In genomic region chr3:113751145-113751544, GRCh38 we compare ENCODE assay signal across 19 cellular contexts.
"Had no signal": no experiment of that assay in that cellular context is flagged by ENCODE, and none has a peak within 500 bp of the region (broad histone marks: within the 10 kb centered on the region; RNA-seq: fewer than 3 reads in every experiment).

No MANE protein-coding gene starts in this region.

- H3K9me3 Mint-ChIP-seq: activated CD4-positive, alpha-beta memory T cell treated with anti-CD3 and anti-CD28 coated beads for 36 hours; activated naive CD4-positive, alpha-beta T cell treated with anti-CD3 and anti-CD28 coated beads, Interleukin-2, amount 10 ng/mL, durations not matched to agents 7 days and 5 days; activated T-cell treated with anti-CD3 and anti-CD28 coated beads, Interleukin-2, amount 50 U/mL, for 72 hours; natural killer cell treated with Interleukin-12 subunit alpha and Interleukin-12 subunit beta and Interleukin-15 and Interleukin-18, amount 100 ng/mL, for 72 hours had no signal

- DNase-seq: activated CD4-positive, alpha-beta memory T cell treated with anti-CD3 and anti-CD28 coated beads for 36 hours; activated CD4-positive, alpha-beta T cell treated with anti-CD3 and anti-CD28 coated beads for 48 hours; activated effector memory CD4-positive, alpha-beta T cell treated with Interleukin-2 at 50 U/mL for 16 hours; activated naive CD4-positive, alpha-beta T cell treated with anti-CD3 and anti-CD28 coated beads, Interleukin-2, amount 10 ng/mL, durations not matched to agents 7 days and 5 days; activated T-cell treated with anti-CD3 and anti-CD28 coated beads, Interleukin-2, amount 50 U/mL, for 72 hours; effector CD4-positive, alpha-beta T cell; kidney glomerular epithelial cell; left ventricle myocardium inferior; mammary epithelial cell; ovary; spleen; stimulated activated CD4-positive, alpha-beta T cell treated with anti-CD3 and anti-CD28 coated beads, Interleukin-4, amount 100 ng/mL, for 1 hour; stimulated activated naive CD4-positive, alpha-beta T cell treated with Interleukin-2 at 50 U/mL for 16 hours; substantia nigra; SW 1271; T-helper 17 cell had no signal

- H3K4me3 ChIP-seq: left ventricle myocardium inferior, ovary, prostate gland, spleen, tibial nerve had no signal

- H3K4me3 Mint-ChIP-seq: activated CD4-positive, alpha-beta memory T cell treated with anti-CD3 and anti-CD28 coated beads for 36 hours; activated naive CD4-positive, alpha-beta T cell treated with anti-CD3 and anti-CD28 coated beads, Interleukin-2, amount 10 ng/mL, durations not matched to agents 7 days and 5 days; activated T-cell treated with anti-CD3 and anti-CD28 coated beads, Interleukin-2, amount 50 U/mL, for 72 hours; natural killer cell treated with Interleukin-12 subunit alpha and Interleukin-12 subunit beta and Interleukin-15 and Interleukin-18, amount 100 ng/mL, for 72 hours; T-helper 17 cell had no signal

- H3K36me3 Mint-ChIP-seq: natural killer cell treated with Interleukin-12 subunit alpha and Interleukin-12 subunit beta and Interleukin-15 and Interleukin-18, amount 100 ng/mL, for 72 hours had no signal

- H3K27me3 Mint-ChIP-seq: activated CD4-positive, alpha-beta memory T cell treated with anti-CD3 and anti-CD28 coated beads for 36 hours; activated naive CD4-positive, alpha-beta T cell treated with anti-CD3 and anti-CD28 coated beads, Interleukin-2, amount 10 ng/mL, durations not matched to agents 7 days and 5 days; natural killer cell treated with Interleukin-12 subunit alpha and Interleukin-12 subunit beta and Interleukin-15 and Interleukin-18, amount 100 ng/mL, for 72 hours; T-helper 17 cell had no signal

- H3K27ac Mint-ChIP-seq: activated CD4-positive, alpha-beta memory T cell treated with anti-CD3 and anti-CD28 coated beads for 36 hours; activated naive CD4-positive, alpha-beta T cell treated with anti-CD3 and anti-CD28 coated beads, Interleukin-2, amount 10 ng/mL, durations not matched to agents 7 days and 5 days; activated T-cell treated with anti-CD3 and anti-CD28 coated beads, Interleukin-2, amount 50 U/mL, for 72 hours; natural killer cell treated with Interleukin-12 subunit alpha and Interleukin-12 subunit beta and Interleukin-15 and Interleukin-18, amount 100 ng/mL, for 72 hours; T-helper 17 cell had no signal

- H3K36me3 ChIP-seq: left ventricle myocardium inferior, ovary, prostate gland, spleen, tibial nerve had no signal

- H3K4me1 ChIP-seq: prostate gland had no signal

- H3K27ac ChIP-seq: left ventricle myocardium inferior, ovary, prostate gland, tibial nerve had no signal

- H3K9me3 ChIP-seq: left ventricle myocardium inferior, ovary, prostate gland, spleen, tibial nerve had no signal

- H3K27me3 ChIP-seq: ovary, spleen, tibial nerve had no signal
